In genomic region chr2:88669371-88670214, GRCh38 we compare ENCODE assay signal across 8 cellular contexts. TPM values are rescaled to one million over a fixed set of nuclear protein-coding genes. Genes with fewer than 3 reads are reported as not detected.
DNase-seq lines count a peak whose midpoint lies in the region; ATAC-seq and TF ChIP-seq lines count a peak whose summit lies in the region.

No MANE protein-coding gene starts in this region.

- peak; percentile 59 for ATAC-seq in GM19043 (IDR thresholded peaks at IDR 0.05; ENCODE audit: low read depth, unreplicated experiment)
- ATAC-seq in HG03354 (IDR thresholded peaks at IDR 0.05; ENCODE audit: poor library complexity, severe bottlenecking, unreplicated experiment) = peak; percentile 91

- H3K27ac ChIP-seq in dorsolateral prefrontal cortex = no peak overlapping the region

- DNase-seq in NCI-H2171 treated with DMSO at 0.1 percent for 48 hours (lab: John Stamatoyannopoulos, UW) (peak; percentile 10), NCI-H2171 (lab: John Stamatoyannopoulos, UW) (no peak), RPMI8226 (peak; percentile 54), dorsolateral prefrontal cortex (no peak), mucosa of gallbladder (ENCODE audit: low spot score) (peak; percentile 30), ureter (ENCODE audit: low spot score) (no peak)

- intact Hi-C loops in dorsolateral prefrontal cortex (cut with DNase I) = loop anchor here in 1 of 2 donors (5.0 to 10.0 kb wide), 2 partner anchors 55 to 77 kb away; no protein-coding TSS in a partner anchor

- no peak overlapping the region for H3K4me3 ChIP-seq in dorsolateral prefrontal cortex

- peak in 55 of 56 donors; percentile 24 to 67 (median 50) for TF ChIP-seq CTCF in dorsolateral prefrontal cortex (IDR thresholded peaks at IDR 0.05 in 54 of 56, conservative IDR thresholded peaks at IDR 0.05 in 2 of 56; ENCODE audit: low read depth in 1 of 56, partially characterized antibody in 56 of 56)

- H3K27me3 ChIP-seq in dorsolateral prefrontal cortex = no peaks in the 10 kb centered on the region

RNA-seq across cellular contexts. Expression of gene RPIA, which starts 21.9 kb away (rescaled TPM):
- 10 to 100 TPM in 3 of 120 experiments, 1 to 10 TPM in 117; 4.3 to 10.6 (median 7.1) TPM for total RNA-seq in dorsolateral prefrontal cortex
- total RNA-seq in mucosa of gallbladder = 24.4 TPM
- 21.7 TPM for total RNA-seq in ureter

RNA-seq across cellular contexts. Expression of gene EIF2AK3, which starts 42.3 kb away (rescaled TPM):
- total RNA-seq in dorsolateral prefrontal cortex = 10 to 100 TPM; 10.0 to 25.9 (median 17.4) TPM
- total RNA-seq in mucosa of gallbladder = 17.9 TPM
- total RNA-seq in ureter = 30.2 TPM

Comparison
In these comparisons a context has a peak if more than half of its experiments do, and no peak if none do; other contexts are left out.
1. DNase-seq: peak in NCI-H2171 treated with DMSO at 0.1 percent for 48 hours (single experiment), RPMI8226 (single experiment) and mucosa of gallbladder (single experiment); none in NCI-H2171 (single experiment), dorsolateral prefrontal cortex (0 of 10) and ureter (single experiment).